ENCODE assay signal across 22 cellular contexts in genomic region chr15:24899367-24899766, GRCh38. TPM values are rescaled to one million over a fixed set of nuclear protein-coding genes. Genes with fewer than 3 reads are reported as not detected.
DNase-seq lines count a peak whose midpoint lies in the region; ATAC-seq, FAIRE-seq and TF ChIP-seq lines count a peak whose summit lies in the region.
"Had no signal": no experiment of that assay in that cellular context is flagged by ENCODE, and none has a peak within 500 bp of the region (broad histone marks: within the 10 kb centered on the region; RNA-seq: fewer than 3 reads in every experiment).

No MANE protein-coding gene starts in this region.

- H3K4me1 Mint-ChIP-seq in mesothelial cell of epicardium: peaks cover 29% of the 10 kb centered on the region
- H3K4me1 Mint-ChIP-seq in CD8-positive, alpha-beta T cell (ENCODE audit: low read depth): no peaks in the 10 kb centered on the region
- H3K4me1 Mint-ChIP-seq: IgD-negative memory B cell had no signal

- H3K36me3 Mint-ChIP-seq in mesothelial cell of epicardium: peaks cover 4% of the 10 kb centered on the region
- H3K36me3 Mint-ChIP-seq in CD8-positive, alpha-beta T cell: no peaks in the 10 kb centered on the region
- H3K36me3 Mint-ChIP-seq: IgD-negative memory B cell had no signal

- H3K9me3 ChIP-seq in cardiac muscle cell (ENCODE audit: low read depth): no peaks in the 10 kb centered on the region
- peaks cover 0 to 20% (median 0%) of the 10 kb centered on the region in 12 donors for H3K9me3 ChIP-seq in heart left ventricle
- peaks cover 5 to 22% of the 10 kb centered on the region in 2 experiments; a peak in 3 of 4 replicates for H3K9me3 ChIP-seq in H1 (ENCODE audit: insufficient read depth in 2 of 2, low read depth in 1 of 2, low read length in 1 of 2)
- H3K9me3 ChIP-seq in CD8-positive, alpha-beta T cell (ENCODE audit: low read length): no peaks in the 10 kb centered on the region
- H3K9me3 ChIP-seq: MG63 had no signal

- no peaks in the 10 kb centered on the region for H3K23me2 ChIP-seq in H1 (ENCODE audit: low read depth, low read length)

- H3K27ac ChIP-seq in cardiac muscle cell: peak overlapping the region; percentile 70
- no peak overlapping the region for H3K27ac ChIP-seq in heart left ventricle
- H3K27ac ChIP-seq in H1 (ENCODE audit: low read depth, low read length): no peak overlapping the region
- H3K27ac ChIP-seq in RWPE1: no peak overlapping the region
- H3K27ac ChIP-seq in CD8-positive, alpha-beta T cell (ENCODE audit: low read depth, low read length): no peak overlapping the region
- H3K27ac ChIP-seq: GM23248, PC-9 had no signal

- peaks cover 47% of the 10 kb centered on the region for H3K9me3 Mint-ChIP-seq in mesothelial cell of epicardium
- peaks cover 21% of the 10 kb centered on the region for H3K9me3 Mint-ChIP-seq in CD8-positive, alpha-beta T cell

- DNase-seq in cardiac muscle cell (ENCODE audit: low read depth in 1 of 2, low spot score in 1 of 2): peak in 1 of 2 donors; percentile 2
- DNase-seq in heart left ventricle: no peak
- DNase-seq in H1 (ENCODE audit: low read depth in 1 of 2, low spot score in 2 of 2): no peak
- no peak for DNase-seq in mesothelial cell of epicardium (ENCODE audit: low spot score in 2 of 2, unreplicated experiment in 2 of 2)
- DNase-seq in RWPE1 (ENCODE audit: low spot score): no peak
- no peak for DNase-seq in CD8-positive, alpha-beta T cell
- no peak for DNase-seq in lower leg skin (ENCODE audit: low spot score in 2 of 2)
- DNase-seq: 8988T, Caco-2, EL, GM23248, Karpas-422, MG63, NCI-H1048, NCI-H1436, NCI-H1930, NCI-H345, PC-9 had no signal

- TF ChIP-seq EP300 in H1 (IDR thresholded peaks at IDR 0.05; ENCODE audit: borderline replicate concordance in 1 of 2, low read depth in 2 of 2, low read length in 2 of 2): no peak

- H3K79me1 ChIP-seq in H1 (ENCODE audit: low read depth, low read length): no peaks in the 10 kb centered on the region

- POLR2A ChIA-PET in H1 (lab: Charles Lee; ENCODE audit: partially characterized antibody) (interaction anchor here (0.6 to 3.9 kb wide), 13 partner anchors 10 to 68 kb away, joined by 3 to 44 read pairs (median 6); partner anchors contain the start of genes SNRPN and SNURF), RWPE1 (lab: Yijun Ruan, JAX; ENCODE audit: low non-redundant PET) (no interaction called here)
- POLR2A ChIA-PET in CD8-positive, alpha-beta T cell (lab: Charles Lee): no interaction called here

- H3K9ac ChIP-seq in H1 (replicated peaks in 1 of 4; ENCODE audit: extremely low read depth in 1 of 4, low read depth in 3 of 4, low read length in 3 of 4): no peak overlapping the region
- H3K9ac ChIP-seq: GM23248 had no signal

- H3K27me3 ChIP-seq in cardiac muscle cell (no peaks in the 10 kb centered on the region), heart left ventricle (no peaks in the 10 kb centered on the region), H1 (replicated peaks in 1 of 4; ENCODE audit: control insufficient read depth in 3 of 4, extremely low read depth in 1 of 4, insufficient read depth in 3 of 4, low read length in 3 of 4) (no peaks in the 10 kb centered on the region)
- H3K27me3 ChIP-seq in CD8-positive, alpha-beta T cell (ENCODE audit: insufficient read depth, low read length): no peaks in the 10 kb centered on the region
- H3K27me3 ChIP-seq: MG63 had no signal

- no peak overlapping the region for H2BK15ac ChIP-seq in H1 (ENCODE audit: low read length)

- no peak for TF ChIP-seq RAD21 in H1 (IDR thresholded peaks at IDR 0.05 in 1 of 2, conservative IDR thresholded peaks at IDR 0.05 in 1 of 2; ENCODE audit: low read depth in 2 of 2, low read length in 2 of 2)

- peak overlapping the region; percentile 96 for H4K91ac ChIP-seq in H1 (replicated peaks; ENCODE audit: insufficient read length, low read length)

- 0 out of 4 replicates have a peak, but pooled peaks cover 0 to 3% of the 10 kb centered on the region in 2 experiments for H3K79me2 ChIP-seq in H1 (ENCODE audit: control insufficient read depth in 1 of 2, insufficient read depth in 2 of 2, low read length in 2 of 2)

- peak overlapping the region; percentile 1; the same call in 1 of the 2 replicates for H2BK12ac ChIP-seq in H1 (ENCODE audit: low read depth, low read length)

- intact Hi-C loops in heart left ventricle (cut with DNase I): no loop called here
- intact Hi-C loops in CD8-positive, alpha-beta T cell (cut with DNase I, micrococcal nuclease): no loop called here
- intact Hi-C loops in lower leg skin (cut with DNase I; ENCODE audit: low total_unique reads): no loop called here

- H3K14ac ChIP-seq in H1 (ENCODE audit: insufficient read length): no peak overlapping the region

- H4K5ac ChIP-seq in H1 (ENCODE audit: insufficient read length, low read depth, low read length): peak overlapping the region; percentile 64

- peak overlapping the region; percentile 73 for H3K4ac ChIP-seq in H1 (replicated peaks; ENCODE audit: insufficient read length, low read depth, low read length)

- H3K18ac ChIP-seq in H1 (ENCODE audit: extremely low read depth, low read length): peak overlapping the region; percentile 91

- H3K4me3 Mint-ChIP-seq in mesothelial cell of epicardium: no peak overlapping the region
- no peak overlapping the region for H3K4me3 Mint-ChIP-seq in CD8-positive, alpha-beta T cell
- H3K4me3 Mint-ChIP-seq: IgD-negative memory B cell had no signal

- H3K4me2 ChIP-seq in H1 (ENCODE audit: insufficient read depth in 1 of 2, low read depth in 2 of 2, low read length in 2 of 2): peak overlapping the region in 1 of 2 experiments; percentile 34; a peak in 1 of 4 replicates
- H3K4me2 ChIP-seq: PC-9 had no signal

- no peaks in the 10 kb centered on the region for H3K27me3 Mint-ChIP-seq in mesothelial cell of epicardium (ENCODE audit: low read depth)
- no peaks in the 10 kb centered on the region for H3K27me3 Mint-ChIP-seq in CD8-positive, alpha-beta T cell (ENCODE audit: low read depth)
- H3K27me3 Mint-ChIP-seq: IgD-negative memory B cell had no signal

- WGBS in heart left ventricle, 4 donors: 61 to 71% (median 66%) methylated on average over 3 of the region's 3 CpGs
- WGBS in H1 (ENCODE audit: extremely low coverage in 1 of 2, insufficient coverage in 1 of 2, insufficient read length in 1 of 2, insufficient replicate concordance in 2 of 2, low coverage in 1 of 2, low lambda C conversion rate in 2 of 2, missing lambda C conversion rate in 1 of 2), 2 experiments: 78% methylated on average over 3 of the region's 3 CpGs; no CpG with 5 or more reads in 1 of the 2 experiments
- WGBS in lower leg skin, 2 donors: 69 to 81% methylated on average over 3 of the region's 3 CpGs

- peak overlapping the region; percentile 75 for H2BK120ac ChIP-seq in H1 (replicated peaks; ENCODE audit: low read depth, low read length)

- no peaks in the 10 kb centered on the region for H4K20me1 ChIP-seq in H1 (replicated peaks in 1 of 2; ENCODE audit: control insufficient read depth in 1 of 2, insufficient read depth in 2 of 2, low read length in 2 of 2)

- H2AK5ac ChIP-seq in H1 (ENCODE audit: low read depth, low read length): no peak overlapping the region

- no peak overlapping the region for H4K8ac ChIP-seq in H1 (ENCODE audit: extremely low read depth, insufficient read depth, low read length)

- no peak for FAIRE-seq in H1 (lab: Jason Lieb, UNC)
- FAIRE-seq: GM12878, GM19239 had no signal

- H2BK20ac ChIP-seq in H1 (ENCODE audit: low read length): peak overlapping the region; percentile 91

- H2AFZ ChIP-seq in H1 (ENCODE audit: low read length): no peak overlapping the region
- H2AFZ ChIP-seq: GM23248, PC-9 had no signal

- no peak for ATAC-seq in heart left ventricle
- no peak for ATAC-seq in CD8-positive, alpha-beta T cell
- no peak for ATAC-seq in GM21576 (IDR thresholded peaks at IDR 0.05; ENCODE audit: unreplicated experiment)
- ATAC-seq: GM12878 had no signal

- no peak for TF ChIP-seq POLR2A in heart left ventricle (IDR thresholded peaks at IDR 0.05)
- no peak for TF ChIP-seq POLR2A in H1 (IDR thresholded peaks at IDR 0.05; ENCODE audit: control extremely low read depth in 1 of 2, low read depth in 2 of 2, low read length in 2 of 2)
- no peak for TF ChIP-seq POLR2A in lower leg skin (IDR thresholded peaks at IDR 0.05)

- H3K4me3 ChIP-seq in cardiac muscle cell: no peak overlapping the region
- H3K4me3 ChIP-seq in heart left ventricle: no peak overlapping the region
- peak overlapping the region in 1 of 4 experiments; percentile 14; a peak in 1 of 8 replicates for H3K4me3 ChIP-seq in H1 (ENCODE audit: extremely low read depth in 1 of 4, insufficient read depth in 2 of 4, low read depth in 3 of 4, low read length in 4 of 4)
- H3K4me3 ChIP-seq in CD8-positive, alpha-beta T cell (ENCODE audit: low read depth, low read length): no peak overlapping the region
- no peak overlapping the region for H3K4me3 ChIP-seq in lower leg skin (ENCODE audit: low read depth, poor library complexity, severe bottlenecking)
- H3K4me3 ChIP-seq: GM12878, GM23248, MG63, PC-9 had no signal

- H3K36me3 ChIP-seq in cardiac muscle cell (no peaks in the 10 kb centered on the region), heart left ventricle (no peaks in the 10 kb centered on the region), H1 (ENCODE audit: control insufficient read depth in 2 of 4, insufficient read depth in 4 of 4, low read length in 3 of 4) (no peaks in the 10 kb centered on the region)
- H3K36me3 ChIP-seq in CD8-positive, alpha-beta T cell (ENCODE audit: insufficient read depth, low read length): no peaks in the 10 kb centered on the region
- H3K36me3 ChIP-seq: MG63 had no signal

- H2BK5ac ChIP-seq in H1 (ENCODE audit: low read depth, low read length): peak overlapping the region; percentile 81

- CTCF ChIA-PET in H1 (lab: Charles Lee; ENCODE audit: partially characterized antibody): interaction anchor here (1.3 to 1.5 kb wide), 2 partner anchors 9 to 64 kb away, joined by 3 read pairs; no protein-coding TSS in a partner anchor
- CTCF ChIA-PET in RWPE1 (lab: Yijun Ruan, JAX): interaction anchor here (0.6 kb wide), 1 partner anchor 359 kb away, joined by 3 read pairs; no protein-coding TSS in a partner anchor
- CTCF ChIA-PET in CD8-positive, alpha-beta T cell (lab: Charles Lee): no interaction called here

- peak overlapping the region; percentile 73 for H3K27ac Mint-ChIP-seq in mesothelial cell of epicardium
- H3K27ac Mint-ChIP-seq in CD8-positive, alpha-beta T cell: no peak overlapping the region
- H3K27ac Mint-ChIP-seq: IgD-negative memory B cell had no signal

- peaks cover 12% of the 10 kb centered on the region for H3K4me1 ChIP-seq in cardiac muscle cell (ENCODE audit: low read depth)
- H3K4me1 ChIP-seq in heart left ventricle: no peaks in the 10 kb centered on the region
- peaks cover 3 to 9% (median 7%) of the 10 kb centered on the region in 4 experiments for H3K4me1 ChIP-seq in H1 (replicated peaks in 1 of 4; ENCODE audit: control insufficient read depth in 3 of 4, insufficient read depth in 4 of 4, low read length in 3 of 4)
- no peaks in the 10 kb centered on the region for H3K4me1 ChIP-seq in CD8-positive, alpha-beta T cell (ENCODE audit: insufficient read depth, low read length)
- H3K4me1 ChIP-seq: Caco-2 had no signal

- no peak overlapping the region for H3K23ac ChIP-seq in H1 (ENCODE audit: insufficient read length)

- TF ChIP-seq CTCF in cardiac muscle cell (IDR thresholded peaks at IDR 0.05; ENCODE audit: low read depth, low read length): no peak
- TF ChIP-seq CTCF in heart left ventricle (IDR thresholded peaks at IDR 0.05): no peak
- no peak for TF ChIP-seq CTCF in H1 (IDR thresholded peaks at IDR 0.05; ENCODE audit: control extremely low read depth in 1 of 3, insufficient read depth in 1 of 3, low read depth in 1 of 3, low read length in 3 of 3)
- TF ChIP-seq CTCF in mesothelial cell of epicardium (IDR thresholded peaks at IDR 0.05; ENCODE audit: unreplicated experiment): no peak
- TF ChIP-seq CTCF in RWPE1 (conservative IDR thresholded peaks at IDR 0.05; ENCODE audit: low read depth): no peak
- TF ChIP-seq CTCF in CD8-positive, alpha-beta T cell (IDR thresholded peaks at IDR 0.05): no peak
- TF ChIP-seq CTCF in lower leg skin (IDR thresholded peaks at IDR 0.05): no peak

- no peak overlapping the region for H3K56ac ChIP-seq in H1 (replicated peaks; ENCODE audit: insufficient read length, low read depth, low read length)

RNA-seq across cellular contexts. Expression of gene SNRPN, which starts 55.4 kb away (rescaled TPM):
- total RNA-seq in cardiac muscle cell: 511 and 552 TPM in 2 replicates
- 599 and 650 TPM in 2 replicates for polyA plus RNA-seq in cardiac muscle cell
- total RNA-seq in heart left ventricle: 100 to 1,000 TPM; 228 to 550 (median 422) TPM
- polyA plus RNA-seq in heart left ventricle: 100 to 1,000 TPM; 253 to 345 TPM
- total RNA-seq in H1 (2021; fragmentation: NEBNext Ultra II Directional; extraction: Animal tissue kit (Norgen Biotek cat#: 25700)): 905 and 915 TPM in 2 replicates
- polyA plus RNA-seq in H1 (2011; rRNA removed): 1,396 and 1,684 TPM in 2 replicates
- polyA plus RNA-seq in H1 (2011; cell fraction: cytosol; rRNA removed): 1,533 TPM
- polyA plus RNA-seq in H1 (2011; cell fraction: nucleus; rRNA removed): 1,140 TPM
- polyA plus RNA-seq in H1 (2012, experiment 1 of 2): 1,068 to 1,234 TPM (median 1,139 TPM) in 4 replicates
- 894 TPM for polyA plus RNA-seq in H1 (2012, experiment 2 of 2)
- 549 TPM for polyA plus RNA-seq in H1 (2013, experiment 1 of 2)
- 534 TPM for polyA plus RNA-seq in H1 (2013, experiment 2 of 2)
- 1,031 and 1,143 TPM in 2 replicates for polyA minus RNA-seq in H1 (2011; rRNA and poly(A)+ RNA removed)
- 589 TPM for polyA minus RNA-seq in H1 (2011; cell fraction: cytosol; rRNA and poly(A)+ RNA removed)
- polyA minus RNA-seq in H1 (2011; cell fraction: nucleus; rRNA and poly(A)+ RNA removed): 849 TPM
- total RNA-seq in mesothelial cell of epicardium: 156 to 164 TPM (median 160 TPM) in 3 replicates
- 10 to 100 TPM; 81.0 to 84.4 TPM for total RNA-seq in CD8-positive, alpha-beta T cell
- total RNA-seq in lower leg skin: 10 to 100 TPM; 36.8 to 53.5 (median 45.0) TPM

RNA-seq across cellular contexts. Expression of gene SNURF, which starts 55.4 kb away (rescaled TPM):
- 10.2 and 11.2 TPM in 2 replicates for total RNA-seq in cardiac muscle cell
- polyA plus RNA-seq in cardiac muscle cell: 12.0 and 13.5 TPM in 2 replicates
- total RNA-seq in heart left ventricle: 10 to 100 TPM in 7 of 9 donors, 1 to 10 TPM in 2; 4.9 to 80.2 (median 48.0) TPM
- 10 to 100 TPM; 10.0 to 25.8 TPM for polyA plus RNA-seq in heart left ventricle
- 76.5 and 94.5 TPM in 2 replicates for total RNA-seq in H1 (2021; fragmentation: NEBNext Ultra II Directional; extraction: Animal tissue kit (Norgen Biotek cat#: 25700))
- 6.2 and 9.9 TPM in 2 replicates for polyA plus RNA-seq in H1 (2011; rRNA removed)
- polyA plus RNA-seq in H1 (2011; cell fraction: cytosol; rRNA removed): 19.2 TPM
- 6.5 TPM for polyA plus RNA-seq in H1 (2011; cell fraction: nucleus; rRNA removed)
- polyA plus RNA-seq in H1 (2012, experiment 1 of 2): 65.8 to 746 TPM (median 575 TPM) in 4 replicates
- 31.3 TPM for polyA plus RNA-seq in H1 (2012, experiment 2 of 2)
- 108 TPM for polyA plus RNA-seq in H1 (2013, experiment 1 of 2)
- polyA plus RNA-seq in H1 (2013, experiment 2 of 2): 123 TPM
- 78.1 and 93.0 TPM in 2 replicates for polyA minus RNA-seq in H1 (2011; rRNA and poly(A)+ RNA removed)
- polyA minus RNA-seq in H1 (2011; cell fraction: cytosol; rRNA and poly(A)+ RNA removed): 268 TPM
- 137 TPM for polyA minus RNA-seq in H1 (2011; cell fraction: nucleus; rRNA and poly(A)+ RNA removed)
- 22.6 to 33.1 TPM (median 27.0 TPM) in 3 replicates for total RNA-seq in mesothelial cell of epicardium
- 10 to 100 TPM; 38.4 to 43.1 TPM for total RNA-seq in CD8-positive, alpha-beta T cell
- 1 to 10 TPM in 2 of 4 donors, not detected in 2; 1.9 to 3.6 TPM for total RNA-seq in lower leg skin
- total RNA-seq: GM23248 had no signal
